ENCODE assay signal across 11 cellular contexts in genomic region chr3:188349276-188349962, GRCh38.
DNase-seq lines count a peak whose midpoint lies in the region; ATAC-seq and TF ChIP-seq lines count a peak whose summit lies in the region.
"Had no signal": no experiment of that assay in that cellular context is flagged by ENCODE, and none has a peak within 500 bp of the region (broad histone marks: within the 10 kb centered on the region; RNA-seq: fewer than 3 reads in every experiment).

No MANE protein-coding gene starts in this region.

- H3K27me3 ChIP-seq in Caco-2 (replicated peaks; ENCODE audit: control insufficient read depth, insufficient read depth, low read length) (no peaks in the 10 kb centered on the region), OCI-LY3 (ENCODE audit: low read depth, low read length) (no peaks in the 10 kb centered on the region), osteoblast (ENCODE audit: insufficient read depth, low read length) (no peaks in the 10 kb centered on the region)

- no peak overlapping the region for H3K27ac ChIP-seq in OCI-LY3 (ENCODE audit: low read length)
- H3K27ac ChIP-seq in osteoblast (ENCODE audit: low read depth, low read length): peak overlapping the region; percentile 88
- H3K27ac ChIP-seq: C4-2B had no signal

- POLR2A ChIA-PET in Caco-2 (lab: Charles Lee): no interaction called here

- H3K27ac Mint-ChIP-seq in Caco-2 (ENCODE audit: unreplicated experiment): peak overlapping the region; percentile 73

- H3K4me3 Mint-ChIP-seq in Caco-2 (ENCODE audit: unreplicated experiment): no peak overlapping the region
- H3K4me3 Mint-ChIP-seq: naive thymus-derived CD4-positive, alpha-beta T cell had no signal

- no TSS peak for BruUV-seq in Caco-2 (replicated peaks; lab: Mats Ljungman, UMichigan)

- H3K4me3 ChIP-seq in Caco-2 (ENCODE audit: low read depth, low read length): no peak overlapping the region
- H3K4me3 ChIP-seq in OCI-LY3 (ENCODE audit: low read length): no peak overlapping the region
- H3K4me3 ChIP-seq in epithelial cell of proximal tubule (ENCODE audit: low read depth, low read length): no peak overlapping the region
- H3K4me3 ChIP-seq in osteoblast (ENCODE audit: insufficient read depth, low read length): no peak overlapping the region

- peak; percentile 25 to 41 for DNase-seq in Caco-2
- DNase-seq in epithelial cell of proximal tubule (ENCODE audit: low read depth): no peak
- no peak for DNase-seq in osteoblast (ENCODE audit: insufficient read length, low spot score, missing footprints)
- no peak for DNase-seq in stimulated activated naive CD8-positive, alpha-beta T cell treated with anti-CD3 and anti-CD28 coated beads, Interleukin-15, Interleukin-2, amounts not matched to agents 100 U/mL and 50 U/mL, for 24 hours
- no peak for DNase-seq in activated gamma-delta T cell treated with Interleukin-2 at 50 U/mL for 16 hours
- DNase-seq: activated T-cell treated with anti-CD3 and anti-CD28 coated beads for 4 hours; naive thymus-derived CD4-positive, alpha-beta T cell had no signal

- H2AFZ ChIP-seq in OCI-LY3 (ENCODE audit: low read depth, low read length): no peak overlapping the region
- H2AFZ ChIP-seq in osteoblast (ENCODE audit: low read length): no peak overlapping the region

- H3K9me3 ChIP-seq in Caco-2 (no peaks in the 10 kb centered on the region), OCI-LY3 (ENCODE audit: insufficient read depth, low read length) (no peaks in the 10 kb centered on the region), osteoblast (ENCODE audit: low read depth, low read length) (no peaks in the 10 kb centered on the region)

- H3K4me1 Mint-ChIP-seq in Caco-2 (ENCODE audit: low read depth, unreplicated experiment): peaks cover 34% of the 10 kb centered on the region

- H3K36me3 ChIP-seq in Caco-2 (ENCODE audit: control insufficient read depth, insufficient read depth, low read length): peaks cover 1% of the 10 kb centered on the region; the same call in 1 of the 2 replicates
- H3K36me3 ChIP-seq in OCI-LY3 (replicated peaks; ENCODE audit: low read depth, low read length): no peaks in the 10 kb centered on the region
- H3K36me3 ChIP-seq in osteoblast (ENCODE audit: insufficient read depth, low read length): no peaks in the 10 kb centered on the region

- H4K20me1 ChIP-seq in OCI-LY3 (ENCODE audit: insufficient read depth, low read length) (no peaks in the 10 kb centered on the region), osteoblast (ENCODE audit: insufficient read depth, low read length) (peaks cover 24% of the 10 kb centered on the region)

- H3K36me3 Mint-ChIP-seq in Caco-2 (ENCODE audit: insufficient read depth, unreplicated experiment): peaks cover 18% of the 10 kb centered on the region

- H3K9ac ChIP-seq in OCI-LY3 (ENCODE audit: low read length): no peak overlapping the region

- no peaks in the 10 kb centered on the region for H3K9me3 Mint-ChIP-seq in Caco-2 (ENCODE audit: unreplicated experiment)
- H3K9me3 Mint-ChIP-seq: naive thymus-derived CD4-positive, alpha-beta T cell had no signal

- ATAC-seq in GM21526 (IDR thresholded peaks at IDR 0.05; ENCODE audit: low FRiP score, unreplicated experiment): no peak
- no peak for ATAC-seq in stimulated activated naive CD8-positive, alpha-beta T cell treated with anti-CD3 and anti-CD28 coated beads, Interleukin-15, Interleukin-2, amounts not matched to agents 100 U/mL and 50 U/mL, for 24 hours
- no peak for ATAC-seq in HG03108 (IDR thresholded peaks at IDR 0.05; ENCODE audit: unreplicated experiment)
- ATAC-seq: naive thymus-derived CD4-positive, alpha-beta T cell had no signal

- no peaks in the 10 kb centered on the region for H3K79me2 ChIP-seq in OCI-LY3 (ENCODE audit: low read length)
- peaks cover 48% of the 10 kb centered on the region for H3K79me2 ChIP-seq in osteoblast (ENCODE audit: insufficient read depth, low read length)

- H3K4me1 ChIP-seq in Caco-2: peaks cover 38% of the 10 kb centered on the region
- peaks cover 66% of the 10 kb centered on the region for H3K4me1 ChIP-seq in OCI-LY3 (ENCODE audit: low read length)
- H3K4me1 ChIP-seq in osteoblast (ENCODE audit: insufficient read depth, low read length): peaks cover 32% of the 10 kb centered on the region

- intact Hi-C loops in Caco-2 (cut with micrococcal nuclease; ENCODE audit: unreplicated experiment): loop anchor here (2.0 kb wide), 1 partner anchor 67 kb away; no protein-coding TSS in a partner anchor

- H3K27me3 Mint-ChIP-seq in Caco-2 (ENCODE audit: insufficient read depth, unreplicated experiment): no peaks in the 10 kb centered on the region
- H3K27me3 Mint-ChIP-seq: naive thymus-derived CD4-positive, alpha-beta T cell had no signal

- TF ChIP-seq CTCF in Caco-2 (IDR thresholded peaks at IDR 0.05; ENCODE audit: insufficient read depth in 1 of 2, low read depth in 1 of 2, low read length in 1 of 2, severe bottlenecking in 1 of 2, unreplicated experiment in 1 of 2) (peak in 1 of 2 experiments; percentile 32), OCI-LY3 (IDR thresholded peaks at IDR 0.05; ENCODE audit: low read depth, low read length) (peak; percentile 55), epithelial cell of proximal tubule (conservative IDR thresholded peaks at IDR 0.05; ENCODE audit: low read depth, low read length) (peak; percentile 40), osteoblast (IDR thresholded peaks at IDR 0.05; ENCODE audit: extremely low read depth, low read depth, low read length) (no peak)

- H3K4me2 ChIP-seq in OCI-LY3 (ENCODE audit: low read length) (peak overlapping the region; percentile 10; the same call in 1 of the 2 replicates), osteoblast (ENCODE audit: insufficient read depth, low read length) (peak overlapping the region; percentile 74)

- CTCF ChIA-PET in Caco-2 (lab: Charles Lee): interaction anchor here (0.6 kb wide), 1 partner anchor 811 kb away, joined by 3 read pairs; no protein-coding TSS in a partner anchor

Comparison
In these comparisons a context has a peak if more than half of its experiments do, and no peak if none do; other contexts are left out.
1. DNase-seq: peak in Caco-2 (2 of 2); none in epithelial cell of proximal tubule (single experiment), osteoblast (single experiment), stimulated activated naive CD8-positive, alpha-beta T cell treated with anti-CD3 and anti-CD28 coated beads, Interleukin-15, Interleukin-2, amounts not matched to agents 100 U/mL and 50 U/mL, for 24 hours (single experiment) and activated gamma-delta T cell treated with Interleukin-2 at 50 U/mL for 16 hours (single experiment).